ENCODE assay signal across 10 cellular contexts in genomic region chr10:88901206-88901605, GRCh38. TPM values are rescaled to one million over a fixed set of nuclear protein-coding genes. Genes with fewer than 3 reads are reported as not detected.
DNase-seq lines count a peak whose midpoint lies in the region; ATAC-seq, FAIRE-seq and TF ChIP-seq lines count a peak whose summit lies in the region.
"Had no signal": no experiment of that assay in that cellular context is flagged by ENCODE, and none has a peak within 500 bp of the region (broad histone marks: within the 10 kb centered on the region; RNA-seq: fewer than 3 reads in every experiment).

No MANE protein-coding gene starts in this region.

- H3K36me3 ChIP-seq in GM12878 (ENCODE audit: control insufficient read depth in 2 of 2, insufficient read depth in 2 of 2, low read length in 1 of 2) = peaks cover 0 to 4% of the 10 kb centered on the region in 2 experiments; a peak in 2 of 4 replicates
- no peaks in the 10 kb centered on the region for H3K36me3 ChIP-seq in psoas muscle (ENCODE audit: insufficient read depth in 1 of 2, low read depth in 1 of 2)

- POLR2A ChIA-PET in GM12878 (lab: Charles Lee) = interaction anchor here (0.7 to 6.3 kb wide), 10 partner anchors 9 to 90 kb away, joined by 3 to 248 read pairs (median 6); partner anchors contain the start of genes FAS and STAMBPL1

- H3K79me2 ChIP-seq in GM12878 (ENCODE audit: control insufficient read depth, insufficient read depth, low read length) = peaks cover 48% of the 10 kb centered on the region

- TF ChIP-seq CTCF in GM12878 (IDR thresholded peaks at IDR 0.05 in 2 of 3, conservative IDR thresholded peaks at IDR 0.05 in 1 of 3; ENCODE audit: control insufficient read depth in 2 of 3, extremely low read depth in 1 of 3, insufficient read depth in 1 of 3, low read depth in 3 of 3, low read length in 3 of 3) (no peak), psoas muscle (IDR thresholded peaks at IDR 0.05) (no peak)

- 0% methylated on average over 1 of the region's 1 CpG for WGBS in GM12878 (ENCODE audit: insufficient coverage, insufficient replicate concordance, low lambda C conversion rate, missing lambda C conversion rate)
- WGBS in psoas muscle, 3 donors = 93 to 98% (median 95%) methylated on average over 1 of the region's 1 CpG

- H2AFZ ChIP-seq in GM12878 (ENCODE audit: control insufficient read depth, low read depth, low read length) = peak overlapping the region; percentile 33

- RAD21 ChIA-PET in GM12878 (lab: Charles Lee; ENCODE audit: unreplicated experiment) = interaction anchor here (0.8 to 7.9 kb wide), 8 partner anchors 14 to 93 kb away, joined by 3 to 249 read pairs (median 40); partner anchors contain the start of genes FAS and STAMBPL1

- TF ChIP-seq RAD21 in GM12878 (IDR thresholded peaks at IDR 0.05; ENCODE audit: insufficient read depth, low read depth, low read length) = no peak

- in situ Hi-C loops in GM12878 (cut with MboI) = no loop called here

- H3K9ac ChIP-seq in GM12878 (ENCODE audit: control insufficient read depth, insufficient read depth, low read length) = peak overlapping the region; percentile 70

- no peak for DNase-seq in GM12878 (ENCODE audit: low read depth, low spot score)
- DNase-seq in COLO668 (lab: John Stamatoyannopoulos, UW; ENCODE audit: unreplicated experiment) = no peak
- no peak for DNase-seq in glomerular visceral epithelial cell (ENCODE audit: extremely low spot score)
- DNase-seq in psoas muscle = no peak
- no peak for DNase-seq in NOMO-1 treated with dmso at 0.1 percent for 144 hours (lab: John Stamatoyannopoulos, UW; ENCODE audit: unreplicated experiment)
- DNase-seq: DMS53, occipital lobe had no signal

- TF ChIP-seq POLR2A in GM18505 (IDR thresholded peaks at IDR 0.05; ENCODE audit: borderline replicate concordance, extremely low read depth, insufficient read depth, insufficient read length) (peak; percentile 5), GM12878 (IDR thresholded peaks at IDR 0.05; ENCODE audit: low read depth, low read length) (no peak)

- ATAC-seq in GM18505 (IDR thresholded peaks at IDR 0.05; ENCODE audit: unreplicated experiment) (peak; percentile 7), GM21515 (IDR thresholded peaks at IDR 0.05; ENCODE audit: unreplicated experiment) (peak; percentile 21), HG03432 (IDR thresholded peaks at IDR 0.05; ENCODE audit: unreplicated experiment) (peak; percentile 20), GM12878 (peak; percentile 34), psoas muscle (no peak)

- peak overlapping the region; percentile 83 for H3K4me2 ChIP-seq in GM12878 (ENCODE audit: control insufficient read depth, insufficient read depth)

- no peaks in the 10 kb centered on the region for H4K20me1 ChIP-seq in GM12878 (ENCODE audit: control insufficient read depth, insufficient read depth)

- peaks cover 52% of the 10 kb centered on the region for H3K4me1 ChIP-seq in GM12878 (ENCODE audit: control insufficient read depth, insufficient read depth, low read length)
- H3K4me1 ChIP-seq in psoas muscle = no peaks in the 10 kb centered on the region

- CTCF ChIA-PET in GM12878 (lab: Yijun Ruan, JAX) = interaction anchor here (0.9 to 6.6 kb wide), 16 partner anchors 9 to 518 kb away, joined by 3 to 116 read pairs (median 7); partner anchors contain the start of genes FAS and STAMBPL1

- no TSS peak for BruUV-seq in GM12878 (replicated peaks; lab: Mats Ljungman, UMichigan)

- SMC1A ChIA-PET in GM12878 (lab: Charles Lee; ENCODE audit: uncharacterized antibody, unreplicated experiment) = interaction anchor here (0.6 to 8.4 kb wide), 23 partner anchors 9 to 467 kb away, joined by 3 to 329 read pairs (median 5); partner anchors contain the start of genes FAS and STAMBPL1

- no peak for TF ChIP-seq EP300 in GM12878 (IDR thresholded peaks at IDR 0.05; ENCODE audit: borderline replicate concordance in 1 of 2, control insufficient read depth in 1 of 2, low read depth in 2 of 2, low read length in 2 of 2)

- peak overlapping the region; percentile 99 for H3K27ac ChIP-seq in GM12878 (ENCODE audit: control insufficient read depth, insufficient read depth)
- no peak overlapping the region for H3K27ac ChIP-seq in psoas muscle

- intact Hi-C loops in GM12878 (cut with micrococcal nuclease; ENCODE audit: unreplicated experiment) = loop anchor here (2.0 kb wide), 1 partner anchor 20 kb away; the partner anchor contains the start of gene STAMBPL1
- intact Hi-C loops in psoas muscle (cut with DNase I) = no loop called here

- peak; percentile 52 for FAIRE-seq in GM12878 (lab: Jason Lieb, UNC)

- H3K9me3 ChIP-seq in GM12878 (replicated peaks; ENCODE audit: control insufficient read depth, insufficient read depth, low read length) = no peaks in the 10 kb centered on the region
- no peaks in the 10 kb centered on the region for H3K9me3 ChIP-seq in psoas muscle

- no peaks in the 10 kb centered on the region for H3K27me3 ChIP-seq in GM12878 (replicated peaks in 1 of 2; ENCODE audit: control insufficient read depth in 2 of 2, insufficient read depth in 2 of 2, low read length in 1 of 2)
- no peaks in the 10 kb centered on the region for H3K27me3 ChIP-seq in psoas muscle (ENCODE audit: insufficient read depth in 3 of 3, low read length in 2 of 3)

- H3K4me3 ChIP-seq in GM12878 (peak overlapping the region; percentile 26; the same call in 1 of the 2 replicates), psoas muscle (no peak overlapping the region)

RNA-seq across cellular contexts. Expression of gene STAMBPL1, which starts 21.2 kb away (rescaled TPM):
- 253 and 256 TPM in 2 replicates for total RNA-seq in GM12878 (2013; cell fraction: nucleolus; rRNA removed)
- total RNA-seq in GM12878 (2014; rRNA removed) (44.1 and 48.9 TPM in 2 replicates), GM12878 (2014; rRNA removed; fragmentation: Illumina TruSeq; extraction: Trizol) (28.8 and 29.0 TPM in 2 replicates), GM12878 (2021) (24.8 and 26.3 TPM in 2 replicates), psoas muscle (1 to 10 TPM in 3 of 4 donors, under 1 TPM in 1; 0.90 to 1.4 (median 1.0) TPM)
- polyA plus RNA-seq in GM12878 (2011; ENCODE audit: low read depth) = 5.7 TPM
- polyA plus RNA-seq in GM12878 (2011; rRNA removed) (42.1 and 55.8 TPM in 2 replicates), GM12878 (2014; fragmentation: Illumina TruSeq; extraction: Trizol) (24.5 and 29.6 TPM in 2 replicates), GM12878 (2014; fragmentation: Nextera tagmentation; extraction: Ambion mirVana) (10 to 100 TPM in 1 of 2 experiments, 1 to 10 TPM in 1; 7.5 to 13.0 TPM), GM12878 (2014; rRNA removed) (21.2 and 29.6 TPM in 2 replicates), GM12878 (2016; fragmentation: Nextera tagmentation; extraction: Ambion mirVana) (10 to 100 TPM; 21.0 to 21.5 TPM), psoas muscle (under 1 TPM; 0.23 to 0.92 (median 0.51) TPM)
- 24.9 and 36.8 TPM in 2 replicates for polyA plus RNA-seq in GM12878 (2011; cell fraction: cytosol; rRNA removed)
- polyA plus RNA-seq in GM12878 (2011; cell fraction: nucleus; rRNA removed) = 48.4 and 51.8 TPM in 2 replicates
- polyA plus RNA-seq in GM12878 (2012) = 9.4 and 15.2 TPM in 2 replicates
- polyA minus RNA-seq in GM12878 (2011; rRNA and poly(A)+ RNA removed) = 28.0 and 32.3 TPM in 2 replicates
- polyA minus RNA-seq in GM12878 (2011; cell fraction: cytosol; rRNA and poly(A)+ RNA removed) = 9.8 and 14.3 TPM in 2 replicates
- 60.7 and 118 TPM in 2 replicates for polyA minus RNA-seq in GM12878 (2011; cell fraction: nucleus; rRNA and poly(A)+ RNA removed)

RNA-seq across cellular contexts. Expression of gene ANKRD22, which starts 49.6 kb away (rescaled TPM):
- not detected in 2 replicates for total RNA-seq in GM12878 (2013; cell fraction: nucleolus; rRNA removed)
- total RNA-seq in GM12878 (2014; rRNA removed) = 0.54 and 0.62 TPM in 2 replicates
- 0.51 and 0.98 TPM in 2 replicates for total RNA-seq in GM12878 (2014; rRNA removed; fragmentation: Illumina TruSeq; extraction: Trizol)
- total RNA-seq in GM12878 (2021) = 0.48 and 0.56 TPM in 2 replicates
- 0.16 TPM for polyA plus RNA-seq in GM12878 (2011; ENCODE audit: low read depth)
- 0.52 and 0.59 TPM in 2 replicates for polyA plus RNA-seq in GM12878 (2011; rRNA removed)
- polyA plus RNA-seq in GM12878 (2011; cell fraction: cytosol; rRNA removed) = 0.17 and 0.22 TPM in 2 replicates
- polyA plus RNA-seq in GM12878 (2011; cell fraction: nucleus; rRNA removed) = 0.16 TPM in 1 of 2 replicates, not detected in the other
- 0.08 and 0.16 TPM in 2 replicates for polyA plus RNA-seq in GM12878 (2012)
- 0.95 and 1.1 TPM in 2 replicates for polyA plus RNA-seq in GM12878 (2014; fragmentation: Illumina TruSeq; extraction: Trizol)
- polyA plus RNA-seq in GM12878 (2014; fragmentation: Nextera tagmentation; extraction: Ambion mirVana) = 1 to 10 TPM in 1 of 2 experiments, under 1 TPM in 1; 0.92 to 1.3 TPM
- polyA plus RNA-seq in GM12878 (2014; rRNA removed) = 0.59 and 0.96 TPM in 2 replicates
- polyA plus RNA-seq in GM12878 (2016; fragmentation: Nextera tagmentation; extraction: Ambion mirVana) = under 1 TPM; 0.30 to 0.79 TPM
- polyA minus RNA-seq in GM12878 (2011; rRNA and poly(A)+ RNA removed) = 0.15 TPM in 1 of 2 replicates, not detected in the other
- not detected in 2 replicates for polyA minus RNA-seq in GM12878 (2011; cell fraction: cytosol; rRNA and poly(A)+ RNA removed)
- not detected in 2 replicates for polyA minus RNA-seq in GM12878 (2011; cell fraction: nucleus; rRNA and poly(A)+ RNA removed)
- total RNA-seq in psoas muscle = not detected
- polyA plus RNA-seq in psoas muscle = under 1 TPM in 2 of 3 donors, not detected in 1; 0.01 to 0.05 TPM

RNA-seq across cellular contexts. Expression of gene ACTA2, which starts 51.4 kb away (rescaled TPM):
- 23.9 and 26.3 TPM in 2 replicates for total RNA-seq in GM12878 (2013; cell fraction: nucleolus; rRNA removed)
- total RNA-seq in GM12878 (2014; rRNA removed) = 25.3 and 32.5 TPM in 2 replicates
- 19.1 and 19.7 TPM in 2 replicates for total RNA-seq in GM12878 (2014; rRNA removed; fragmentation: Illumina TruSeq; extraction: Trizol)
- total RNA-seq in GM12878 (2021) = 38.4 and 39.2 TPM in 2 replicates
- 43.4 TPM for polyA plus RNA-seq in GM12878 (2011; ENCODE audit: low read depth)
- polyA plus RNA-seq in GM12878 (2011; rRNA removed) = 18.1 and 32.2 TPM in 2 replicates
- 54.6 and 70.4 TPM in 2 replicates for polyA plus RNA-seq in GM12878 (2011; cell fraction: cytosol; rRNA removed)
- polyA plus RNA-seq in GM12878 (2011; cell fraction: nucleus; rRNA removed) = 40.9 and 41.4 TPM in 2 replicates
- 45.7 and 60.9 TPM in 2 replicates for polyA plus RNA-seq in GM12878 (2012)
- polyA plus RNA-seq in GM12878 (2014; fragmentation: Illumina TruSeq; extraction: Trizol) = 39.5 and 39.9 TPM in 2 replicates
- 10 to 100 TPM in 1 of 2 experiments, 1 to 10 TPM in 1; 7.4 to 11.6 TPM for polyA plus RNA-seq in GM12878 (2014; fragmentation: Nextera tagmentation; extraction: Ambion mirVana)
- polyA plus RNA-seq in GM12878 (2014; rRNA removed) = 23.9 and 32.0 TPM in 2 replicates
- 10 to 100 TPM; 75.4 to 78.2 TPM for polyA plus RNA-seq in GM12878 (2016; fragmentation: Nextera tagmentation; extraction: Ambion mirVana)
- polyA minus RNA-seq in GM12878 (2011; rRNA and poly(A)+ RNA removed) = 44.8 and 58.0 TPM in 2 replicates
- polyA minus RNA-seq in GM12878 (2011; cell fraction: cytosol; rRNA and poly(A)+ RNA removed) = 28.2 and 29.3 TPM in 2 replicates
- polyA minus RNA-seq in GM12878 (2011; cell fraction: nucleus; rRNA and poly(A)+ RNA removed) = 19.0 and 37.1 TPM in 2 replicates
- 10 to 100 TPM; 39.6 to 63.1 (median 53.1) TPM for total RNA-seq in psoas muscle
- 10 to 100 TPM; 56.6 to 73.1 (median 65.6) TPM for polyA plus RNA-seq in psoas muscle

Comparison
In these comparisons a context has a peak if more than half of its experiments do, and no peak if none do; other contexts are left out.
1. ATAC-seq: peak in GM18505 (single experiment), GM21515 (single experiment), HG03432 (single experiment) and GM12878 (single experiment); none in psoas muscle (0 of 4).
2. RNA of gene STAMBPL1, which starts 21.2 kb away (total RNA-seq): 24.8 to 256 TPM in GM12878; 0.90 to 1.4 TPM in psoas muscle; every median in the first group is over 10 times any median in the second.